Comparison of ENCODE assay signal across 2 cellular contexts in genomic region chr5:159971514-159971913, GRCh38.
TF ChIP-seq lines count a peak whose summit lies in the region.

No MANE protein-coding gene starts in this region.

TF ChIP-seq in HEK293, 187 proteins besides CTCF, POLR2A, EP300 and RAD21:
- no peak for TF ChIP-seq ZNF174 (tag by site-specific recombination; IDR thresholded peaks at IDR 0.05)
- no peak for TF ChIP-seq SETDB1 (IDR thresholded peaks at IDR 0.05; ENCODE audit: insufficient read length, low read length)
- no peak for TF ChIP-seq ZNF48 (tag by site-specific recombination; IDR thresholded peaks at IDR 0.05)
- TF ChIP-seq ZNF501 (tag by site-specific recombination; IDR thresholded peaks at IDR 0.05), result no peak
- no peak for TF ChIP-seq ZNF223 (tag by site-specific recombination; IDR thresholded peaks at IDR 0.05)
- no peak for TF ChIP-seq ZNF138 (tag by site-specific recombination; IDR thresholded peaks at IDR 0.05; ENCODE audit: borderline replicate concordance)

TF ChIP-seq in H1, 55 proteins besides CTCF, POLR2A, EP300 and RAD21:
- TF ChIP-seq EZH2 (IDR thresholded peaks at IDR 0.05; ENCODE audit: low read depth, low read length, severe bottlenecking), result peak; percentile 26
- TF ChIP-seq SIRT6 (IDR thresholded peaks at IDR 0.05; ENCODE audit: low read length), result no peak
